23 cellular contexts compared by ENCODE assay signal in the genomic region with DNA sequence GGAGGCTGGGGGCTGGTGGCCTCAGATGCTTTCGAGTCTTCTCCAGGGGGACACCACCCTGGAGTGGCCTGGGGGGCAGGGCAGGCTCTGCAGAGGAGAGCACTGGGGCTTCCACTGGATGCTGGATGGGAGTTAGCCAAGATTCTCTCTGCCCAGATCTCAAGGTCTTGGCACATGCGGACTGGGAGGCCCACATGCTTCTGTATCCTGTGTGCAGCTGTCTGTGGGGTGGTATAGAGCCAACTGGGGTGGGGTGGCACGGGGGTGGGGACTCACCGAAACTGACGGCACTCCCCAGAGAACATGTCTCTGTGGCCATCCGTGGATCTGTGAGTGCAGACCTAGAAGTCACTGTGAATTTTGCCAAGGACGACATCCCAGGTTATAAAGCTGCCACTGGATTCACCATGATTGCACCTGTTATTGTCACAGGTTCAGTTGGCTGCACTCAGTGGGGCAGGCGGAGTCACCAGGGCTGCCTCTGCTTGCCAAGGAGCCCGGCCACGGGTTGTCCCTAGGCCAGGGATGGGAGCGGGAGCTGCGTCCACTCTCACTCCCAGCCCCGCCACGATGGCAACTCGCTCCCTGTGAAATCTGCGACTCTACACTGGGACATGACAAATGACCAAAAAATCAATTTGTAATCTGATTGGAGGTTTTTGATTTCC.
"Had no signal": no experiment of that assay in that cellular context is flagged by ENCODE, and none has a peak within 500 bp of the region (broad histone marks: within the 10 kb centered on the region; RNA-seq: fewer than 3 reads in every experiment).

No MANE protein-coding gene starts in this region.

- H3K27me3 ChIP-seq: MG63, SJCRH30 had no signal

- H3K4me1 ChIP-seq: SJCRH30 had no signal

- DNase-seq: IMR-90, Karpas-422, KG1, MG63, NCI-H1092, NCI-H1105 treated with DMSO at 0.1 percent for 48 hours, NCI-H1417 treated with DMSO at 0.1 percent for 48 hours, NCI-H146, NCI-H1694 treated with DMSO at 0.1 percent for 48 hours, NCI-H1930, NCI-H2081, NCI-H2171, NCI-H226, NCI-H446, NCI-H510A, NCI-H524 treated with DMSO at 0.1 percent for 48 hours, NCI-H69, NCI-H774, PC-3, SHP77 treated with DMSO at 0.1 percent for 48 hours, SJCRH30 had no signal

- H3K4me3 ChIP-seq: MG63, SJCRH30 had no signal

- H3K9me3 ChIP-seq: MG63, SJCRH30 had no signal

- H3K27ac ChIP-seq: RWPE1, SJCRH30 had no signal

- ATAC-seq: Panc1, PC-3 had no signal

- H3K36me3 ChIP-seq: MG63, SJCRH30 had no signal
